15 cellular contexts compared by ENCODE assay signal in genomic region chr3:160618878-160619277, GRCh38. TPM values are rescaled to one million over a fixed set of nuclear protein-coding genes. Genes with fewer than 3 reads are reported as not detected.
"Had no signal": no experiment of that assay in that cellular context is flagged by ENCODE, and none has a peak within 500 bp of the region (broad histone marks: within the 10 kb centered on the region; RNA-seq: fewer than 3 reads in every experiment).

No MANE protein-coding gene starts in this region.

- H3K36me3 Mint-ChIP-seq: activated naive CD4-positive, alpha-beta T cell treated with anti-CD3 and anti-CD28 coated beads, Interleukin-2, amount 10 ng/mL, durations not matched to agents 7 days and 5 days; memory B cell; natural killer cell treated with Interleukin-12 subunit alpha and Interleukin-12 subunit beta and Interleukin-15 and Interleukin-18, amount 100 ng/mL, for 72 hours had no signal

- H3K4me3 Mint-ChIP-seq: activated naive CD4-positive, alpha-beta T cell treated with anti-CD3 and anti-CD28 coated beads, Interleukin-2, amount 10 ng/mL, durations not matched to agents 7 days and 5 days; memory B cell; natural killer cell treated with Interleukin-12 subunit alpha and Interleukin-12 subunit beta and Interleukin-15 and Interleukin-18, amount 100 ng/mL, for 72 hours; T-helper 17 cell had no signal

- H3K27ac ChIP-seq: adrenal gland, ovary, uterus had no signal

- H3K27ac Mint-ChIP-seq: activated naive CD4-positive, alpha-beta T cell treated with anti-CD3 and anti-CD28 coated beads, Interleukin-2, amount 10 ng/mL, durations not matched to agents 7 days and 5 days; activated T-helper 2 cell treated with anti-CD3 and anti-CD28 coated beads, Interferon-gamma antibody, Interleukin-2, Interleukin-4, amounts not matched to agents 10 μg/mL and 5 μg/mL and 100 μg/mL, durations not matched to agents 14 hours and 24 hours and 36 hours; memory B cell; natural killer cell treated with Interleukin-12 subunit alpha and Interleukin-12 subunit beta and Interleukin-15 and Interleukin-18, amount 100 ng/mL, for 72 hours; T-helper 17 cell had no signal

- H3K4me1 Mint-ChIP-seq: activated naive CD4-positive, alpha-beta T cell treated with anti-CD3 and anti-CD28 coated beads, Interleukin-2, amount 10 ng/mL, durations not matched to agents 7 days and 5 days; memory B cell; T-helper 17 cell had no signal

- H3K4me3 ChIP-seq: adrenal gland, ovary, stomach, uterus had no signal

- H3K36me3 ChIP-seq: adrenal gland, ovary, stomach, uterus had no signal

- H3K27me3 ChIP-seq: adrenal gland, ovary, stomach had no signal

- H3K4me1 ChIP-seq: adrenal gland, uterus had no signal

- H3K9me3 ChIP-seq: adrenal gland, ovary, stomach, uterus had no signal

- DNase-seq: activated naive CD4-positive, alpha-beta T cell treated with anti-CD3 and anti-CD28 coated beads, Interleukin-2, amount 10 ng/mL, durations not matched to agents 7 days and 5 days; adrenal gland; central memory CD4-positive, alpha-beta T cell; effector memory CD4-positive, alpha-beta T cell; erythroblast; glutamatergic neuron; ovary; stimulated activated CD4-positive, alpha-beta T cell treated with anti-CD3 and anti-CD28 coated beads, Interleukin-4, amount 100 ng/mL, for 4 hours; T-helper 17 cell; uterus had no signal

- H3K9me3 Mint-ChIP-seq: activated naive CD4-positive, alpha-beta T cell treated with anti-CD3 and anti-CD28 coated beads, Interleukin-2, amount 10 ng/mL, durations not matched to agents 7 days and 5 days; activated T-helper 2 cell treated with anti-CD3 and anti-CD28 coated beads, Interferon-gamma antibody, Interleukin-2, Interleukin-4, amounts not matched to agents 10 μg/mL and 5 μg/mL and 100 μg/mL, durations not matched to agents 14 hours and 24 hours and 36 hours; memory B cell; natural killer cell treated with Interleukin-12 subunit alpha and Interleukin-12 subunit beta and Interleukin-15 and Interleukin-18, amount 100 ng/mL, for 72 hours had no signal

RNA-seq across cellular contexts. Expression of gene ARL14, which starts 58.1 kb away (rescaled TPM):
- total RNA-seq: activated T-helper 2 cell treated with anti-CD3 and anti-CD28 coated beads, Interferon-gamma antibody, Interleukin-2, Interleukin-4, amounts not matched to agents 10 μg/mL and 5 μg/mL and 100 μg/mL, durations not matched to agents 14 hours and 24 hours and 36 hours; left lobe of liver; natural killer cell treated with Interleukin-12 subunit alpha and Interleukin-12 subunit beta and Interleukin-15 and Interleukin-18, amount 100 ng/mL, for 72 hours; ovary; T-helper 17 cell; uterus had no signal
- polyA plus RNA-seq: ovary had no signal
